In the genomic region with DNA sequence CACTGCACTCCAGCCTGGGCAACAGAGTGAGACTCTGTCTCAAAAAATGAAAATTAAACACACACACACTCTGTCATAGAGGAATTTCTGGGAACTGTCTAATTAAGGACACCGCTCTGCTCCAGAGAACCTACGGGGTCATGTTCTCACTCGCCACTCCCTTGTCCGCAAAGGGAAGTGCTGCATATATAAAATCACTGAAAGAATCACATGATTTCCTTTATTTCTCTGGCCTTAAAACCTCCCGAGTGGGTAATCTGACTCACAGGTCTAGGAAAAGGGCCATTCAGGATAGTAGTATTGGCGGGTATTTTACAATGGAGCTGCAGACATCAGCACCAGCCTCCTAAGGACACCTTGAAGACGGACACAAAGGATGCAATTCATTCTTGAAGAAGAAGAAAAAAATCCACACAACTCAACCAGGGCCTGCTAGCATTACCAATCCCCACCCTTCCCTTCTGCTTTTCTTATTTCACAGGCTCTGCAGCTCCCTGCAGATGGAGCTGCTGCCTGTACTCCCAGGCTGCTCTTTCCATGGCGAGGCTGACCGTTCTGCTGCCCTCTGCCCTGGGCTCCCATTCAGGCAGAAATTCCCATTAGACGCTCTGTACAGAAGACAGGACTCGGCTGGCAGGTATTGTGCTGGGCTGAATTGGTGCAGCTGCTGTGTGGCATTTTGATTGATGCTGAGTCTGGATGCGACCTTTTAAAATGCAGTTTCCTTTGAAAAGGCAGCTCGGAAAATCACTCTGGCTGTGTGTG, we compare ENCODE assay signal across 11 cellular contexts. TPM values are rescaled to one million over a fixed set of nuclear protein-coding genes. Genes with fewer than 3 reads are reported as not detected.
DNase-seq lines count a peak whose midpoint lies in the region; ATAC-seq lines count a peak whose summit lies in the region.
"Had no signal": no experiment of that assay in that cellular context is flagged by ENCODE, and none has a peak within 500 bp of the region (broad histone marks: within the 10 kb centered on the region; RNA-seq: fewer than 3 reads in every experiment).

No MANE protein-coding gene starts in this region.

- WGBS in aorta, 2 donors, result 66 to 69% methylated on average over 13 of the region's 13 CpGs

- H3K9me3 ChIP-seq in aorta (ENCODE audit: control insufficient read depth, low read length), result no peaks in the 10 kb centered on the region
- H3K9me3 ChIP-seq: neutrophil had no signal

- H3K4me3 ChIP-seq in aorta (ENCODE audit: low read length in 2 of 2), result no peak overlapping the region

- H3K27ac ChIP-seq in caudate nucleus (ENCODE audit: low read depth, low read length) (no peak overlapping the region), aorta (ENCODE audit: low read depth in 1 of 2, low read length in 2 of 2) (no peak overlapping the region)
- H3K27ac ChIP-seq: neutrophil had no signal

- H3K36me3 ChIP-seq in aorta (ENCODE audit: control insufficient read depth in 1 of 2, insufficient read depth in 2 of 2, low read length in 1 of 2), result no peaks in the 10 kb centered on the region
- H3K36me3 ChIP-seq: neutrophil had no signal

- intact Hi-C loops in aorta (cut with DNase I), result no loop called here

- no peaks in the 10 kb centered on the region for H3K27me3 ChIP-seq in aorta (ENCODE audit: control insufficient read depth in 1 of 2, insufficient read depth in 2 of 2, low read length in 1 of 2)

- DNase-seq in NCI-H1417 (lab: John Stamatoyannopoulos, UW) (peak in 2 of 3 experiments; percentile 8 to 57), NCI-H1417 treated with DMSO at 0.1 percent for 48 hours (lab: John Stamatoyannopoulos, UW) (no peak), caudate nucleus (lab: John Stamatoyannopoulos, UW) (peak in 45 of 61 donors; percentile 2 to 63 (median 18)), left kidney (ENCODE audit: low read depth, low spot score) (peak; percentile 67), aorta (no peak), D341Med (ENCODE audit: low spot score) (no peak), foreskin melanocyte (no peak)
- DNase-seq: 8988T; activated CD4-positive, alpha-beta T cell treated with anti-CD3 and anti-CD28 coated beads, Interleukin-2, amount 50 U/mL, for 1 hour had no signal

- ATAC-seq in aorta (ENCODE audit: low FRiP score), result peak; percentile 29
- no peak for ATAC-seq in HG03571 (IDR thresholded peaks at IDR 0.05; ENCODE audit: unreplicated experiment)

- H3K4me1 ChIP-seq in aorta (ENCODE audit: control insufficient read depth in 1 of 2, insufficient read depth in 2 of 2, low read length in 2 of 2), result no peaks in the 10 kb centered on the region

RNA-seq across cellular contexts. Expression of gene FAM89A, which starts 53.3 kb away (rescaled TPM):
- total RNA-seq in aorta, result 10 to 100 TPM; 10.1 to 11.5 TPM
- polyA plus RNA-seq in aorta, result 1 to 10 TPM; 3.6 to 6.0 TPM

Comparison
In these comparisons a context has a peak if more than half of its experiments do, and no peak if none do; other contexts are left out.
1. DNase-seq: peak in NCI-H1417 (2 of 3), caudate nucleus (45 of 61) and left kidney (single experiment); none in NCI-H1417 treated with DMSO at 0.1 percent for 48 hours (single experiment), aorta (0 of 2), D341Med (single experiment) and foreskin melanocyte (single experiment).